14 cellular contexts compared by ENCODE assay signal in genomic region chr2:187051350-187051749, GRCh38.
DNase-seq lines count a peak whose midpoint lies in the region; ATAC-seq and TF ChIP-seq lines count a peak whose summit lies in the region.
"Had no signal": no experiment of that assay in that cellular context is flagged by ENCODE, and none has a peak within 500 bp of the region (broad histone marks: within the 10 kb centered on the region; RNA-seq: fewer than 3 reads in every experiment).

No MANE protein-coding gene starts in this region.

- ATAC-seq in GM19043 (IDR thresholded peaks at IDR 0.05; ENCODE audit: low read depth, unreplicated experiment) (peak; percentile 78), GM21786 (IDR thresholded peaks at IDR 0.05; ENCODE audit: unreplicated experiment) (peak; percentile 87), HG03097 (IDR thresholded peaks at IDR 0.05; ENCODE audit: low FRiP score, unreplicated experiment) (peak; percentile 96)
- ATAC-seq: PC-3 had no signal

- TF ChIP-seq CTCF in astrocyte of the cerebellum (IDR thresholded peaks at IDR 0.05; ENCODE audit: low read depth, low read length, missing control alignments), result no peak

- DNase-seq in astrocyte of the cerebellum (ENCODE audit: low read depth) (peak; percentile 2), nucleus accumbens (lab: John Stamatoyannopoulos, UW) (no peak), NCI-H526 (lab: John Stamatoyannopoulos, UW) (no peak), NCI-H1694 treated with DMSO at 0.1 percent for 48 hours (lab: John Stamatoyannopoulos, UW) (no peak)
- no peak for DNase-seq in stimulated activated naive CD4-positive, alpha-beta T cell (lab: John Stamatoyannopoulos, UW)
- DNase-seq: activated CD4-positive, alpha-beta T cell treated with anti-CD3 and anti-CD28 coated beads, Interleukin-2, amount 50 U/mL, for 48 hours; CD8-positive, alpha-beta memory T cell; HCEC 1CT; midbrain; PC-3 had no signal

- no peak overlapping the region for H3K4me3 ChIP-seq in astrocyte of the cerebellum (ENCODE audit: low read depth, low read length)
- H3K4me3 ChIP-seq: esophagus muscularis mucosa had no signal

- in situ Hi-C loops in astrocyte of the cerebellum (cut with HindIII; ENCODE audit: low sequenced_read_pairs), result loop anchor here (5.0 kb wide), 1 partner anchor 46 kb away; no protein-coding TSS in a partner anchor
